ENCODE assay signal across 8 cellular contexts in genomic region chr5:90410178-90410762, GRCh38. TPM values are rescaled to one million over a fixed set of nuclear protein-coding genes. Genes with fewer than 3 reads are reported as not detected.
A peak's percentile ranks its signal among the peaks of the same experiment; 100 is the strongest.
DNase-seq lines count a peak whose midpoint lies in the region; ATAC-seq lines count a peak whose summit lies in the region.

No MANE protein-coding gene starts in this region.

- H3K4ac ChIP-seq in neuronal stem cell (ENCODE audit: low read length): no peak overlapping the region

- H2AFZ ChIP-seq in neuronal stem cell (ENCODE audit: low read length): peak overlapping the region; percentile 84

- POLR2A ChIA-PET in CD4-positive, alpha-beta memory T cell (lab: Charles Lee; ENCODE audit: partially characterized antibody): interaction anchor here (0.6 to 3.6 kb wide), 14 partner anchors 10 to 977 kb away, joined by 3 to 72 read pairs (median 6); partner anchors contain the start of genes ARRDC3, LYSMD3, MBLAC2 and POLR3G

- intact Hi-C loops in CD4-positive, alpha-beta memory T cell (cut with micrococcal nuclease): no loop called here

- peak overlapping the region; percentile 24 for H4K8ac ChIP-seq in neuronal stem cell (ENCODE audit: low read depth, low read length)

- no peak overlapping the region for H3K14ac ChIP-seq in neuronal stem cell (ENCODE audit: low read length)

- no peak for ATAC-seq in HG02588 (IDR thresholded peaks at IDR 0.05; ENCODE audit: unreplicated experiment)
- ATAC-seq in HG03025 (IDR thresholded peaks at IDR 0.05; ENCODE audit: low FRiP score, unreplicated experiment): no peak
- no peak for ATAC-seq in GM21447 (IDR thresholded peaks at IDR 0.05; ENCODE audit: unreplicated experiment)

- H2BK12ac ChIP-seq in neuronal stem cell (ENCODE audit: low read length): no peak overlapping the region

- H3K9me3 Mint-ChIP-seq in CD4-positive, alpha-beta memory T cell: no peaks in the 10 kb centered on the region

- no peak overlapping the region for H3K4me3 Mint-ChIP-seq in CD4-positive, alpha-beta memory T cell

- H3K27me3 Mint-ChIP-seq in CD4-positive, alpha-beta memory T cell: peaks cover 0 to 4% of the 10 kb centered on the region in 2 donors

- H3K4me1 Mint-ChIP-seq in CD4-positive, alpha-beta memory T cell: peaks cover 9 to 14% (median 9%) of the 10 kb centered on the region in 4 donors

- peak overlapping the region; percentile 48 for H3K4me2 ChIP-seq in neuronal stem cell (ENCODE audit: insufficient read depth, low read length, poor library complexity, severe bottlenecking)

- peak overlapping the region; percentile 96 for H4K91ac ChIP-seq in neuronal stem cell (ENCODE audit: low read depth, low read length, poor library complexity)

- CTCF ChIA-PET in CD4-positive, alpha-beta memory T cell (lab: Charles Lee; ENCODE audit: partially characterized antibody): interaction anchor here (1.0 to 2.9 kb wide), 10 partner anchors 12 to 1719 kb away, joined by 3 to 24 read pairs (median 4); partner anchors contain the start of genes LYSMD3, MBLAC2 and POLR3G

- peaks cover 20% of the 10 kb centered on the region for H3K4me1 ChIP-seq in CD4-positive, alpha-beta memory T cell (ENCODE audit: insufficient read depth, low read length)
- H3K4me1 ChIP-seq in ectodermal cell (ENCODE audit: control insufficient read depth, insufficient read depth, low read length) (no peaks in the 10 kb centered on the region), neuronal stem cell (ENCODE audit: control insufficient read depth in 2 of 2, insufficient read depth in 1 of 2, low read depth in 1 of 2, low read length in 2 of 2) (peaks cover 0 to 8% of the 10 kb centered on the region in 2 donors)

- H3K23ac ChIP-seq in neuronal stem cell (ENCODE audit: low read depth, low read length, poor library complexity): peak overlapping the region; percentile 99

- no peaks in the 10 kb centered on the region for H3K79me1 ChIP-seq in neuronal stem cell (ENCODE audit: low read depth, low read length)

- peak overlapping the region; percentile 83 for H2BK5ac ChIP-seq in neuronal stem cell (ENCODE audit: low read length)

- peak overlapping the region; percentile 91 for H3K18ac ChIP-seq in neuronal stem cell (ENCODE audit: low read length)

- no peak for DNase-seq in CD4-positive, alpha-beta memory T cell
- peak; percentile 15 for DNase-seq in LoVo (ENCODE audit: low spot score)
- DNase-seq in neuronal stem cell (ENCODE audit: low spot score): no peak
- DNase-seq in stimulated activated CD4-positive, alpha-beta T cell treated with anti-CD3 and anti-CD28 coated beads, Interleukin-15, amount 100 ng/mL, for 24 hours: no peak

- peak overlapping the region; percentile 89 for H3K27ac ChIP-seq in CD4-positive, alpha-beta memory T cell (ENCODE audit: low read depth, low read length)
- H3K27ac ChIP-seq in ectodermal cell (ENCODE audit: insufficient read depth, low read depth, low read length, poor library complexity, severe bottlenecking) (peak overlapping the region; percentile 82), neuronal stem cell (replicated peaks; ENCODE audit: low read length) (peak overlapping the region; percentile 83)

- no peaks in the 10 kb centered on the region for H3K9me3 ChIP-seq in CD4-positive, alpha-beta memory T cell (ENCODE audit: control insufficient read depth in 1 of 2, low read length in 2 of 2)
- H3K9me3 ChIP-seq in ectodermal cell (ENCODE audit: control insufficient read depth, low read length) (no peaks in the 10 kb centered on the region), neuronal stem cell (replicated peaks in 1 of 2; ENCODE audit: control insufficient read depth in 2 of 2, insufficient read depth in 1 of 2, low read depth in 1 of 2, low read length in 2 of 2) (no peaks in the 10 kb centered on the region)

- no peak overlapping the region for H3K27ac Mint-ChIP-seq in CD4-positive, alpha-beta memory T cell

- no peak overlapping the region for H2BK15ac ChIP-seq in neuronal stem cell (ENCODE audit: low read length)

- peak overlapping the region; percentile 97 for H3K9ac ChIP-seq in neuronal stem cell (ENCODE audit: low read depth, low read length, poor library complexity)

- H3K27me3 ChIP-seq in CD4-positive, alpha-beta memory T cell (ENCODE audit: insufficient read depth, low read length): no peaks in the 10 kb centered on the region
- H3K27me3 ChIP-seq in ectodermal cell (ENCODE audit: control insufficient read depth, insufficient read depth, low read length, poor library complexity, severe bottlenecking) (no peaks in the 10 kb centered on the region), neuronal stem cell (ENCODE audit: control insufficient read depth in 3 of 3, insufficient read depth in 3 of 3, low read depth in 1 of 3, low read length in 3 of 3) (no peaks in the 10 kb centered on the region)

- H3K4me3 ChIP-seq in CD4-positive, alpha-beta memory T cell (ENCODE audit: low read length in 2 of 2): peak overlapping the region; percentile 63 to 90
- H3K4me3 ChIP-seq in ectodermal cell (ENCODE audit: insufficient read depth, low read depth, low read length) (peak overlapping the region; percentile 86), neuronal stem cell (ENCODE audit: low read length in 2 of 2) (peak overlapping the region; percentile 80 to 82)

- peaks cover 12 to 13% of the 10 kb centered on the region in 2 donors for H3K36me3 Mint-ChIP-seq in CD4-positive, alpha-beta memory T cell

- no peak overlapping the region for H2BK120ac ChIP-seq in neuronal stem cell (ENCODE audit: low read depth, low read length)

- no peak overlapping the region for H2AK5ac ChIP-seq in neuronal stem cell (ENCODE audit: low read depth, low read length)

- H3K36me3 ChIP-seq in CD4-positive, alpha-beta memory T cell (ENCODE audit: insufficient read depth, low read length): peaks cover 6% of the 10 kb centered on the region
- H3K36me3 ChIP-seq in ectodermal cell (ENCODE audit: control insufficient read depth, insufficient read depth, low read length) (no peaks in the 10 kb centered on the region), neuronal stem cell (replicated peaks in 1 of 2; ENCODE audit: control insufficient read depth in 2 of 2, insufficient read depth in 2 of 2, low read length in 2 of 2) (peaks cover 0 to 18% of the 10 kb centered on the region in 2 donors)

- 3 to 5% methylated on average over 6 to 8 of the region's 10 CpGs for WGBS in ectodermal cell, 2 experiments
- no CpG with 5 or more reads among the region's 10 CpGs for WGBS in neuronal stem cell (ENCODE audit: extremely low coverage in 2 of 2, insufficient read length in 2 of 2, insufficient replicate concordance in 1 of 2), 2 donors

RNA-seq across cellular contexts. Expression of gene CETN3, which starts 0.7 kb away (rescaled TPM):
- total RNA-seq in CD4-positive, alpha-beta memory T cell: 10 to 100 TPM; 15.9 to 22.1 TPM
- polyA plus RNA-seq in CD4-positive, alpha-beta memory T cell: 10 to 100 TPM; 13.4 to 20.8 TPM
- polyA plus RNA-seq in ectodermal cell (2013, experiment 1 of 4): 62.3 TPM
- polyA plus RNA-seq in ectodermal cell (2013, experiment 2 of 4): 55.5 TPM
- polyA plus RNA-seq in ectodermal cell (2013, experiment 3 of 4): 47.6 TPM
- 63.0 TPM for polyA plus RNA-seq in ectodermal cell (2013, experiment 4 of 4)
- 72.5 TPM for polyA plus RNA-seq in neuronal stem cell (2013, experiment 1 of 2)
- polyA plus RNA-seq in neuronal stem cell (2013, experiment 2 of 2): 76.3 TPM
